ENCODE assay signal across 8 cellular contexts in genomic region chr14:55272415-55272786, GRCh38. TPM values are rescaled to one million over a fixed set of nuclear protein-coding genes. Genes with fewer than 3 reads are reported as not detected.
DNase-seq lines count a peak whose midpoint lies in the region; ATAC-seq and TF ChIP-seq lines count a peak whose summit lies in the region.

No MANE protein-coding gene starts in this region.

- H4K20me1 ChIP-seq in GM23338 (replicated peaks; ENCODE audit: insufficient read depth) = peaks cover 10% of the 10 kb centered on the region

- no peak for DNase-seq in GM23338 (ENCODE audit: low spot score)
- no peak for DNase-seq in WERI-Rb-1
- DNase-seq in foreskin fibroblast = no peak
- no peak for DNase-seq in skeletal muscle cell (ENCODE audit: low read depth)
- DNase-seq in nucleus accumbens (lab: John Stamatoyannopoulos, UW) = no peak
- DNase-seq in ACHN = no peak
- no peak for DNase-seq in kidney glomerular epithelial cell (lab: John Stamatoyannopoulos, UW)
- no peak for DNase-seq in 8988T

- peaks cover 7% of the 10 kb centered on the region for H3K4me1 ChIP-seq in GM23338 (ENCODE audit: insufficient read depth)

- no peaks in the 10 kb centered on the region for H3F3A ChIP-seq in GM23338 (replicated peaks; ENCODE audit: low read depth)

- H3K27me3 Mint-ChIP-seq in GM23338 (ENCODE audit: insufficient read depth, low read depth, poor library complexity) = peaks cover 6% of the 10 kb centered on the region

- no peak for ATAC-seq in GM23338

- no peak overlapping the region; the same call in 1 of the 2 replicates for H2AFZ ChIP-seq in GM23338

- H3K4me2 ChIP-seq in GM23338 = peak overlapping the region; percentile 73

- H3K36me3 ChIP-seq in GM23338 (ENCODE audit: insufficient read depth) (no peaks in the 10 kb centered on the region), WERI-Rb-1 (peaks cover 3% of the 10 kb centered on the region; the same call in 1 of the 2 replicates)

- no peaks in the 10 kb centered on the region for H3K9me3 Mint-ChIP-seq in GM23338

- H3K27me3 ChIP-seq in GM23338 (ENCODE audit: insufficient read depth) = no peaks in the 10 kb centered on the region
- no peaks in the 10 kb centered on the region for H3K27me3 ChIP-seq in WERI-Rb-1 (ENCODE audit: insufficient read depth, low read depth, severe bottlenecking)

- H3K9me3 ChIP-seq in WERI-Rb-1 (ENCODE audit: severe bottlenecking) = no peaks in the 10 kb centered on the region

- TF ChIP-seq CTCF in GM23338 (conservative IDR thresholded peaks at IDR 0.05; ENCODE audit: low read depth in 2 of 2) (no peak), WERI-Rb-1 (IDR thresholded peaks at IDR 0.05; ENCODE audit: low read depth, low read length) (no peak), foreskin fibroblast (IDR thresholded peaks at IDR 0.05; ENCODE audit: low read depth, low read length) (no peak)

- H3K4me1 Mint-ChIP-seq in GM23338 = peaks cover 21% of the 10 kb centered on the region

- no peaks in the 10 kb centered on the region; the same call in 1 of the 2 replicates for H3K9me2 ChIP-seq in GM23338 (ENCODE audit: insufficient read depth)

- H3K79me2 ChIP-seq in GM23338 (replicated peaks; ENCODE audit: insufficient read depth) = peaks cover 53% of the 10 kb centered on the region

- H3K27ac Mint-ChIP-seq in GM23338 = no peak overlapping the region

- no peak overlapping the region for H3K27ac ChIP-seq in GM23338 (ENCODE audit: low read depth)
- H3K27ac ChIP-seq in WERI-Rb-1 = peak overlapping the region; percentile 88

- peak overlapping the region; percentile 91 for H3K4me3 ChIP-seq in GM23338
- peak overlapping the region; percentile 98 for H3K4me3 ChIP-seq in WERI-Rb-1 (ENCODE audit: low read depth, low read length)
- peak overlapping the region; percentile 92 to 93 for H3K4me3 ChIP-seq in foreskin fibroblast (ENCODE audit: low read depth in 1 of 2, low read length in 2 of 2)
- H3K4me3 ChIP-seq in skeletal muscle cell (ENCODE audit: low read depth, low read length) = peak overlapping the region; percentile 84

- in situ Hi-C loops in ACHN (cut with HindIII; ENCODE audit: low pct_ligation_motif_present, low pct_unique_long_range_greater_than_20kb, low sequenced_read_pairs) = no loop called here

- no peaks in the 10 kb centered on the region for H3K36me3 Mint-ChIP-seq in GM23338 (ENCODE audit: low read depth)

- peak overlapping the region; percentile 88 for H3K4me3 Mint-ChIP-seq in GM23338

TF ChIP-seq in GM23338, 12 proteins besides CTCF, POLR2A, EP300 and RAD21:
- TF ChIP-seq ETS1 (IDR thresholded peaks at IDR 0.05) = no peak
- no peak for TF ChIP-seq ZNF331 (CRISPR knock-in tag; IDR thresholded peaks at IDR 0.05; ENCODE audit: low read depth)

RNA-seq across cellular contexts. Expression of gene FBXO34, which starts 1.2 kb away (rescaled TPM):
- total RNA-seq in GM23338 (2014; rRNA removed; shearing (Covaris generic)) = 12.2 and 13.4 TPM in 2 replicates
- polyA plus RNA-seq in GM23338 (2016; fragmentation: Nextera tagmentation; extraction: Ambion mirVana) = 7.0 and 9.4 TPM in 2 replicates
